12 cellular contexts compared by ENCODE assay signal in genomic region chr2:42964444-42965081, GRCh38.
DNase-seq lines count a peak whose midpoint lies in the region; ATAC-seq and TF ChIP-seq lines count a peak whose summit lies in the region.
"Had no signal": no experiment of that assay in that cellular context is flagged by ENCODE, and none has a peak within 500 bp of the region (broad histone marks: within the 10 kb centered on the region; RNA-seq: fewer than 3 reads in every experiment).

No MANE protein-coding gene starts in this region.

- in situ Hi-C loops in gastrocnemius medialis (cut with MboI; ENCODE audit: low sequenced_read_pairs in 4 of 4), result no loop called here

- 43% methylated on average over 5 of the region's 5 CpGs for WGBS in SK-N-SH (ENCODE audit: low lambda C conversion rate)

- H3K9me3 ChIP-seq in SK-N-SH (no peaks in the 10 kb centered on the region), gastrocnemius medialis (no peaks in the 10 kb centered on the region)
- H3K9me3 ChIP-seq: adrenal gland had no signal

- H3K36me3 ChIP-seq in SK-N-SH (replicated peaks in 1 of 2; ENCODE audit: control insufficient read depth in 1 of 2, insufficient read depth in 2 of 2, low read length in 1 of 2), result no peaks in the 10 kb centered on the region
- H3K36me3 ChIP-seq in gastrocnemius medialis, result no peaks in the 10 kb centered on the region
- H3K36me3 ChIP-seq: adrenal gland had no signal

- H3K4me3 ChIP-seq in SK-N-SH (ENCODE audit: low read depth in 2 of 2, low read length in 1 of 2), result no peak overlapping the region
- H3K4me3 ChIP-seq in gastrocnemius medialis, result no peak overlapping the region
- H3K4me3 ChIP-seq: adrenal gland had no signal

- no peaks in the 10 kb centered on the region for H3K9me2 ChIP-seq in SK-N-SH

- POLR2A ChIA-PET in SK-N-SH (lab: Yijun Ruan, JAX), result interaction anchor here (0.6 kb wide), 1 partner anchor 226 kb away, joined by 6 read pairs; no protein-coding TSS in a partner anchor

- TF ChIP-seq RAD21 in SK-N-SH (IDR thresholded peaks at IDR 0.05; ENCODE audit: low read length), result no peak

- peak in 1 of 2 experiments; percentile 94; a peak in 2 of 4 replicates for TF ChIP-seq EP300 in SK-N-SH (IDR thresholded peaks at IDR 0.05; ENCODE audit: borderline replicate concordance in 1 of 2, low read depth in 1 of 2, low read length in 1 of 2)

- TF ChIP-seq POLR2A in gastrocnemius medialis (IDR thresholded peaks at IDR 0.05), result no peak

- DNase-seq in ELR (ENCODE audit: low read depth), result peak; percentile 88
- DNase-seq in SK-N-SH, result no peak
- DNase-seq in head of caudate nucleus, result peak in 34 of 42 donors; percentile 14 to 85 (median 43)
- DNase-seq in gastrocnemius medialis, result peak; percentile 73 to 88
- no peak for DNase-seq in epidermal melanocyte (ENCODE audit: insufficient read length, low spot score)
- DNase-seq in NCI-H1417 (lab: John Stamatoyannopoulos, UW), result no peak
- DNase-seq: stimulated activated naive CD8-positive, alpha-beta T cell treated with anti-CD3 and anti-CD28 coated beads, Interleukin-15, amount 100 ng/mL, for 72 hours; T-helper 1 cell had no signal

- peak; percentile 66 to 73 for ATAC-seq in gastrocnemius medialis
- no peak for ATAC-seq in HG03457 (IDR thresholded peaks at IDR 0.05; ENCODE audit: unreplicated experiment)
- no peak for ATAC-seq in HG03460 (IDR thresholded peaks at IDR 0.05; ENCODE audit: unreplicated experiment)
- ATAC-seq: naive thymus-derived CD8-positive, alpha-beta T cell; stimulated activated naive CD8-positive, alpha-beta T cell treated with anti-CD3 and anti-CD28 coated beads, Interleukin-15, amount 100 ng/mL, for 72 hours had no signal

- CTCF ChIA-PET in SK-N-SH (lab: Yijun Ruan, JAX), result interaction anchor here (1.0 to 6.0 kb wide), 11 partner anchors 12 to 648 kb away, joined by 3 to 54 read pairs (median 7); partner anchors contain the start of gene ZFP36L2

- H3K4me1 ChIP-seq in SK-N-SH (ENCODE audit: control insufficient read depth in 1 of 2, insufficient read depth in 2 of 2, low read depth in 1 of 2, low read length in 1 of 2), result peaks cover 38 to 41% of the 10 kb centered on the region in 2 experiments; a peak in 3 of 4 replicates
- H3K4me1 ChIP-seq in gastrocnemius medialis, result peaks cover 48 to 70% of the 10 kb centered on the region in 2 donors

- H3K27ac ChIP-seq in SK-N-SH (ENCODE audit: low read depth in 2 of 2, low read length in 1 of 2) (peak overlapping the region; percentile 43 to 85; a peak in 3 of 4 replicates), gastrocnemius medialis (peak overlapping the region; percentile 62 to 75 (median 71))

- no peak overlapping the region for H2AFZ ChIP-seq in SK-N-SH (ENCODE audit: low read depth)

- peaks cover 28% of the 10 kb centered on the region for H3F3A ChIP-seq in SK-N-SH (replicated peaks; ENCODE audit: insufficient read depth)

- H3K4me2 ChIP-seq in SK-N-SH, result peak overlapping the region; percentile 59; the same call in 1 of the 2 replicates

- H3K27me3 ChIP-seq in SK-N-SH (ENCODE audit: insufficient read depth) (no peaks in the 10 kb centered on the region), gastrocnemius medialis (no peaks in the 10 kb centered on the region)
- H3K27me3 ChIP-seq: adrenal gland had no signal

- no peaks in the 10 kb centered on the region for H3K79me2 ChIP-seq in SK-N-SH (ENCODE audit: insufficient read depth)

- H3K9ac ChIP-seq in SK-N-SH, result peak overlapping the region; percentile 30; the same call in 1 of the 2 replicates

- TF ChIP-seq CTCF in SK-N-SH (IDR thresholded peaks at IDR 0.05) (no peak), gastrocnemius medialis (IDR thresholded peaks at IDR 0.05 in 4 of 5, conservative IDR thresholded peaks at IDR 0.05 in 1 of 5) (no peak)

- intact Hi-C loops in head of caudate nucleus (cut with DNase I) (no loop called here), gastrocnemius medialis (cut with DNase I; ENCODE audit: low total_unique reads) (no loop called here)

- H4K20me1 ChIP-seq in SK-N-SH (ENCODE audit: insufficient read depth), result no peaks in the 10 kb centered on the region

TF ChIP-seq in SK-N-SH, 30 proteins besides CTCF, POLR2A, EP300 and RAD21 (continues in another document):
- TF ChIP-seq USF2 (IDR thresholded peaks at IDR 0.05; ENCODE audit: borderline replicate concordance, low read depth, low read length) (no peak), FOSL2 (IDR thresholded peaks at IDR 0.05; ENCODE audit: borderline replicate concordance, low read depth) (peak; percentile 80; the same call in 1 of the 2 replicates), YY1 (IDR thresholded peaks at IDR 0.05; ENCODE audit: low read depth) (no peak), FOXJ3 (CRISPR knock-in tag; IDR thresholded peaks at IDR 0.05) (no peak), POLR2AphosphoS5 (IDR thresholded peaks at IDR 0.05; ENCODE audit: low read depth, low read length) (peak; percentile 64; the same call in 1 of the 2 replicates), MXI1 (IDR thresholded peaks at IDR 0.05; ENCODE audit: low read depth, low read length) (no peak), SMC3 (IDR thresholded peaks at IDR 0.05; ENCODE audit: low read depth, low read length) (no peak), PBX3 (IDR thresholded peaks at IDR 0.05) (peak; percentile 80), ZBTB33 (IDR thresholded peaks at IDR 0.05; ENCODE audit: borderline replicate concordance, low read depth) (0 out of 2 replicates have a peak, but pooled peaks have one; percentile 56), CHD2 (IDR thresholded peaks at IDR 0.05; ENCODE audit: low read length, partially characterized antibody) (no peak), RCOR1 (IDR thresholded peaks at IDR 0.05; ENCODE audit: low read length) (no peak), JUND (IDR thresholded peaks at IDR 0.05) (peak; percentile 79; the same call in 1 of the 2 replicates), RXRA (IDR thresholded peaks at IDR 0.05; ENCODE audit: borderline replicate concordance, low read depth) (peak; percentile 91), EZH2phosphoT487 (IDR thresholded peaks at IDR 0.05; ENCODE audit: borderline replicate concordance, low read depth) (no peak), FOXM1 (IDR thresholded peaks at IDR 0.05; ENCODE audit: low read depth) (peak; percentile 76; the same call in 1 of the 2 replicates), NRF1 (IDR thresholded peaks at IDR 0.05; ENCODE audit: low read depth, low read length) (no peak), TCF12 (IDR thresholded peaks at IDR 0.05) (peak; percentile 97), MAX (IDR thresholded peaks at IDR 0.05; ENCODE audit: low read depth) (peak; percentile 74), MEF2A (IDR thresholded peaks at IDR 0.05; ENCODE audit: borderline replicate concordance, low read depth) (no peak), SIN3A (IDR thresholded peaks at IDR 0.05; ENCODE audit: borderline replicate concordance, low read depth, low read length) (0 out of 2 replicates have a peak, but pooled peaks have one; percentile 36), TAF1 (IDR thresholded peaks at IDR 0.05; ENCODE audit: borderline replicate concordance, low read depth, low read length) (no peak)

Comparison
In these comparisons a context has a peak if more than half of its experiments do, and no peak if none do; other contexts are left out.
1. DNase-seq: peak in ELR (single experiment), head of caudate nucleus (34 of 42) and gastrocnemius medialis (2 of 2); none in SK-N-SH (single experiment), epidermal melanocyte (single experiment) and NCI-H1417 (0 of 3).
2. ATAC-seq: peak in gastrocnemius medialis (2 of 2); none in HG03457 (single experiment) and HG03460 (single experiment).